ENCODE assay signal across 8 cellular contexts in genomic region chr5:88683506-88684135, GRCh38.
DNase-seq lines count a peak whose midpoint lies in the region; ATAC-seq and TF ChIP-seq lines count a peak whose summit lies in the region.

No MANE protein-coding gene starts in this region.

- no peaks in the 10 kb centered on the region for H3K79me2 ChIP-seq in DND-41 (ENCODE audit: insufficient read depth, low read length)

- no peaks in the 10 kb centered on the region for H3K36me3 ChIP-seq in DND-41 (ENCODE audit: insufficient read depth, low read length)

- no peak overlapping the region for H3K4me2 ChIP-seq in DND-41 (ENCODE audit: insufficient read depth, low read length)

- DNase-seq in DND-41 (no peak), NCI-H1417 (lab: John Stamatoyannopoulos, UW) (peak; percentile 83 to 95 (median 94)), astrocyte of the hippocampus (ENCODE audit: low read depth, low spot score) (peak; percentile 96), posterior cingulate gyrus (peak; percentile 62 to 97 (median 84)), KBM-7 (no peak), AG08395 (ENCODE audit: low spot score) (no peak), Right ventricle myocardium superior (no peak)

- no peaks in the 10 kb centered on the region for H4K20me1 ChIP-seq in DND-41 (ENCODE audit: insufficient read depth, low read length)

- TF ChIP-seq CTCF in DND-41 (IDR thresholded peaks at IDR 0.05; ENCODE audit: borderline replicate concordance, extremely low read depth, low read length, poor library complexity, severe bottlenecking), result no peak

- no peak overlapping the region for H3K9ac ChIP-seq in DND-41 (ENCODE audit: low read depth, low read length)

- peaks cover 13% of the 10 kb centered on the region for H3K27me3 ChIP-seq in DND-41 (ENCODE audit: insufficient read depth, low read length, poor library complexity)

- ATAC-seq in DND-41 (ENCODE audit: insufficient read depth, low read depth) (peak; percentile 32; the same call in 1 of the 3 replicates), GM21619 (IDR thresholded peaks at IDR 0.05; ENCODE audit: unreplicated experiment) (peak; percentile 53), Right ventricle myocardium superior (ENCODE audit: poor library complexity) (no peak)

- H3K4me1 ChIP-seq in DND-41 (ENCODE audit: insufficient read depth, low read length), result no peaks in the 10 kb centered on the region

- no peak overlapping the region for H2AFZ ChIP-seq in DND-41 (ENCODE audit: low read depth, low read length)

- no peaks in the 10 kb centered on the region for H3K9me3 ChIP-seq in DND-41 (ENCODE audit: insufficient read depth, low read length, severe bottlenecking)

- intact Hi-C loops in posterior cingulate gyrus (cut with DNase I) (loop anchor here (5.0 to 10.0 kb wide), 2 partner anchors 541 to 1269 kb away; partner anchors contain the start of gene CCNH), Right ventricle myocardium superior (cut with DNase I) (no loop called here)

- in situ Hi-C loops in KBM-7 (cut with MboI; ENCODE audit: low pct_unique_long_range_greater_than_20kb, low sequenced_read_pairs), result loop anchor here (25.0 kb wide), 1 partner anchor 896 kb away; no protein-coding TSS in a partner anchor

- H3K27ac ChIP-seq in DND-41 (ENCODE audit: low read length), result no peak overlapping the region

- H3K4me3 ChIP-seq in DND-41 (ENCODE audit: low read depth in 1 of 2, low read length in 2 of 2), result no peak overlapping the region

Comparison
In these comparisons a context has a peak if more than half of its experiments do, and no peak if none do; other contexts are left out.
1. DNase-seq: peak in NCI-H1417 (3 of 3), astrocyte of the hippocampus (single experiment) and posterior cingulate gyrus (10 of 10); none in DND-41 (single experiment), KBM-7 (single experiment), AG08395 (single experiment) and Right ventricle myocardium superior (single experiment).